ENCODE assay signal across 26 cellular contexts in the genomic region with DNA sequence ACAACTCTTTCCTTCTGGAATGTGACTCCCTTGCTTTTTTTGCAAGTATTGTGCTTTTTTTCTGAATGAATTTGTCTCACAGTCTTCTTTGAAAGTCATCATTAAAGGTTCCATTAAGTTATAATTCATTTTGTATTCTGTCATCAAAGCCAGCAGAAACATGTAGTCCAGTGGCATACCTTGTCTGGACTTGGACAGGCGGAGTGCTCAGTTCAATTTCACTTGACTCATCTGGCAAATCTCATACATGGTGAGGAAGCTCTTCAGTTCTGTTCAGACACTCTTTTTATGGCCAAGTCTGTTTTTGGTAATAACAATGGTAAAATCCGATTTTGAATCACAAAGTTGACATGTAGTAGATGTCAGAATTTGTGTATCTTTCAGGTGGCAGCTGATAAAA.
A peak's percentile ranks its signal among the peaks of the same experiment; 100 is the strongest.
DNase-seq lines count a peak whose midpoint lies in the region; ATAC-seq, FAIRE-seq and TF ChIP-seq lines count a peak whose summit lies in the region.
"Had no signal": no experiment of that assay in that cellular context is flagged by ENCODE, and none has a peak within 500 bp of the region (broad histone marks: within the 10 kb centered on the region; RNA-seq: fewer than 3 reads in every experiment).

No MANE protein-coding gene starts in this region.

- ATAC-seq in GM21576 (IDR thresholded peaks at IDR 0.05; ENCODE audit: unreplicated experiment), result no peak
- ATAC-seq in stimulated activated effector memory CD8-positive, alpha-beta T cell treated with anti-CD3 and anti-CD28 coated beads, Interleukin-12 subunit alpha, Interleukin-12 subunit beta, amount 100 ng/mL, for 72 hours, result no peak
- ATAC-seq: GM12878 had no signal

- FAIRE-seq in bronchial epithelial cell (lab: Jason Lieb, UNC), result no peak
- FAIRE-seq: A204.1, GM12878, GM12892, GM18507 had no signal

- H3K4me1 Mint-ChIP-seq in mesothelial cell of epicardium, result peaks cover 7% of the 10 kb centered on the region
- no peaks in the 10 kb centered on the region for H3K4me1 Mint-ChIP-seq in stimulated activated effector memory CD8-positive, alpha-beta T cell treated with anti-CD3 and anti-CD28 coated beads, Interleukin-12 subunit alpha, Interleukin-12 subunit beta, amount 100 ng/mL, for 72 hours
- H3K4me1 Mint-ChIP-seq: CD14-positive monocyte; CD4-positive, alpha-beta memory T cell; CD4-positive, CD25-positive, alpha-beta regulatory T cell; CD8-positive, alpha-beta memory T cell had no signal

- peaks cover 15% of the 10 kb centered on the region for H3K9me3 Mint-ChIP-seq in mesothelial cell of epicardium
- H3K9me3 Mint-ChIP-seq in stimulated activated effector memory CD8-positive, alpha-beta T cell treated with anti-CD3 and anti-CD28 coated beads, Interleukin-12 subunit alpha, Interleukin-12 subunit beta, amount 100 ng/mL, for 72 hours, result peaks cover 18% of the 10 kb centered on the region

- DNase-seq in bronchial epithelial cell (ENCODE audit: low read depth), result peak; percentile 56
- peak; percentile 62 for DNase-seq in epithelial cell of esophagus (ENCODE audit: low read depth)
- no peak for DNase-seq in mesothelial cell of epicardium (ENCODE audit: low spot score in 2 of 2, unreplicated experiment in 2 of 2)
- DNase-seq in stimulated activated effector memory CD8-positive, alpha-beta T cell treated with anti-CD3 and anti-CD28 coated beads, Interleukin-12 subunit alpha, Interleukin-12 subunit beta, amount 100 ng/mL, for 72 hours (ENCODE audit: low spot score in 2 of 2), result no peak
- DNase-seq: 8988T; ACHN; BE2C; C1 segment of cervical spinal cord; CD4-positive, alpha-beta memory T cell; CD4-positive, CD25-positive, alpha-beta regulatory T cell; CD8-positive, alpha-beta memory T cell; COR-L47; DMS 273 treated with DMSO at 0.1 percent for 48 hours; DMS153; DMS53; DMS79; DND-41; EL; GDM1 had no signal

- H3K36me3 ChIP-seq in bronchial epithelial cell (ENCODE audit: control insufficient read depth, insufficient read depth, low read length), result no peaks in the 10 kb centered on the region
- H3K36me3 ChIP-seq: BE2C, BLaER1 had no signal

- H3K27me3 ChIP-seq in bronchial epithelial cell (ENCODE audit: control insufficient read depth, insufficient read depth, low read length), result no peaks in the 10 kb centered on the region
- H3K27me3 ChIP-seq: BE2C, BLaER1 had no signal

- H3K27me3 Mint-ChIP-seq in mesothelial cell of epicardium (ENCODE audit: low read depth), result no peaks in the 10 kb centered on the region
- H3K27me3 Mint-ChIP-seq: CD4-positive, alpha-beta memory T cell; CD4-positive, CD25-positive, alpha-beta regulatory T cell; CD8-positive, alpha-beta memory T cell had no signal

- peaks cover 5% of the 10 kb centered on the region for H3K36me3 Mint-ChIP-seq in mesothelial cell of epicardium
- no peaks in the 10 kb centered on the region for H3K36me3 Mint-ChIP-seq in stimulated activated effector memory CD8-positive, alpha-beta T cell treated with anti-CD3 and anti-CD28 coated beads, Interleukin-12 subunit alpha, Interleukin-12 subunit beta, amount 100 ng/mL, for 72 hours
- H3K36me3 Mint-ChIP-seq: CD14-positive monocyte; CD4-positive, alpha-beta memory T cell; CD4-positive, CD25-positive, alpha-beta regulatory T cell; CD8-positive, alpha-beta memory T cell had no signal

- peak overlapping the region; percentile 36 for H3K27ac Mint-ChIP-seq in mesothelial cell of epicardium
- H3K27ac Mint-ChIP-seq in stimulated activated effector memory CD8-positive, alpha-beta T cell treated with anti-CD3 and anti-CD28 coated beads, Interleukin-12 subunit alpha, Interleukin-12 subunit beta, amount 100 ng/mL, for 72 hours, result no peak overlapping the region
- H3K27ac Mint-ChIP-seq: CD14-positive monocyte; CD4-positive, alpha-beta memory T cell; CD4-positive, CD25-positive, alpha-beta regulatory T cell; CD8-positive, alpha-beta memory T cell had no signal

- no peak for TF ChIP-seq CTCF in bronchial epithelial cell (IDR thresholded peaks at IDR 0.05; ENCODE audit: insufficient read depth, low read length, severe bottlenecking)
- TF ChIP-seq CTCF in epithelial cell of esophagus (IDR thresholded peaks at IDR 0.05; ENCODE audit: insufficient read depth, low read depth, low read length, missing control alignments), result no peak
- no peak for TF ChIP-seq CTCF in mesothelial cell of epicardium (IDR thresholded peaks at IDR 0.05; ENCODE audit: unreplicated experiment)

- no peak overlapping the region for H3K4me3 Mint-ChIP-seq in mesothelial cell of epicardium
- no peak overlapping the region for H3K4me3 Mint-ChIP-seq in stimulated activated effector memory CD8-positive, alpha-beta T cell treated with anti-CD3 and anti-CD28 coated beads, Interleukin-12 subunit alpha, Interleukin-12 subunit beta, amount 100 ng/mL, for 72 hours
- H3K4me3 Mint-ChIP-seq: CD14-positive monocyte; CD4-positive, alpha-beta memory T cell; CD4-positive, CD25-positive, alpha-beta regulatory T cell; CD8-positive, alpha-beta memory T cell had no signal

- H3K4me3 ChIP-seq in bronchial epithelial cell (ENCODE audit: low read depth, low read length) (no peak overlapping the region), epithelial cell of esophagus (ENCODE audit: low read length) (no peak overlapping the region)
- H3K4me3 ChIP-seq: BLaER1, GM12878 had no signal

Comparison
In these comparisons a context has a peak if more than half of its experiments do, and no peak if none do; other contexts are left out.
1. DNase-seq: peak in bronchial epithelial cell (single experiment) and epithelial cell of esophagus (single experiment); none in mesothelial cell of epicardium (0 of 2) and stimulated activated effector memory CD8-positive, alpha-beta T cell treated with anti-CD3 and anti-CD28 coated beads, Interleukin-12 subunit alpha, Interleukin-12 subunit beta, amount 100 ng/mL, for 72 hours (0 of 2).